ENCODE assay signal across 8 cellular contexts in the genomic region with DNA sequence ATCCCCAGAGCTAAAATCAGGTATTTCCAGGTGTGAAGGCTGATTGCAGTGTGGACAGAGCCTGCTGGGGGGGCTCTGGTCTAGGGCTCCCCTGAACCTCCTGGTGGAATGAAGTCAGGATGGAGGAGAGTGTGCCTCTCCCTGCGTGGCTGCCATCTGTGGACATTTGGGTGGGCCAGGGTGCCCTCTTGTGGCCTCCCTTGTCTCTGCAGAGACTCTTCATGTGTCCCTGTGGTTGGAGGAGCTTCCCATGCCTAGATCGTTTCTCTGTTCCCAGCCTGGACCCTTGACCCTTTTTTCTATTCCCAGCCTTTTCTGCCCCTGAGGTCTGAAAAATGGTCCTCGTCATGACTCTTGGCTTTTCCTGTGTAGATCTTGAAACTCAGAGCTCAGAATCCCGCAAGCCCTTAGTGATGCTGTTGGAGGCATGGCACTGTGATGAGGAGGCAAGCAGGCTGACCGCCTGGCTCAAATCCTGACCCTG. TPM values are rescaled to one million over a fixed set of nuclear protein-coding genes. Genes with fewer than 3 reads are reported as not detected.
DNase-seq lines count a peak whose midpoint lies in the region; TF ChIP-seq lines count a peak whose summit lies in the region.

No MANE protein-coding gene starts in this region.

- intact Hi-C loops in activated T-helper 2 cell treated with anti-CD3 and anti-CD28 coated beads, Interferon-gamma antibody, Interleukin-2, Interleukin-4, amounts not matched to agents 10 μg/mL and 5 μg/mL and 100 μg/mL, durations not matched to agents 14 hours and 24 hours and 36 hours (cut with micrococcal nuclease) = loop anchor here (2.0 to 5.0 kb wide), 2 partner anchors 104 to 291 kb away; no protein-coding TSS in a partner anchor

- no peaks in the 10 kb centered on the region for H3K9me3 ChIP-seq in endodermal cell (ENCODE audit: control insufficient read depth, low read length)

- no peak overlapping the region for H3K9ac ChIP-seq in endodermal cell (ENCODE audit: extremely low read depth, low read length, poor library complexity, severe bottlenecking)

- H3K27me3 Mint-ChIP-seq in activated CD4-positive, alpha-beta memory T cell treated with anti-CD3 and anti-CD28 coated beads, Interleukin-2, amount 10 ng/mL, durations not matched to agents 7 days and 5 days = no peaks in the 10 kb centered on the region
- peaks cover under 1% of the 10 kb centered on the region for H3K27me3 Mint-ChIP-seq in endodermal cell (ENCODE audit: insufficient read depth)
- peaks cover 3% of the 10 kb centered on the region for H3K27me3 Mint-ChIP-seq in activated T-helper 2 cell treated with anti-CD3 and anti-CD28 coated beads, Interferon-gamma antibody, Interleukin-2, Interleukin-4, amounts not matched to agents 10 μg/mL and 5 μg/mL and 100 μg/mL, durations not matched to agents 14 hours and 24 hours and 36 hours (ENCODE audit: low read depth)

- CTCF ChIA-PET in activated CD4-positive, alpha-beta memory T cell treated with anti-CD3 and anti-CD28 coated beads, Interleukin-2, amount 10 ng/mL, durations not matched to agents 7 days and 5 days (lab: Charles Lee) = interaction anchor here (0.6 to 3.9 kb wide), 13 partner anchors 9 to 359 kb away, joined by 3 to 22 read pairs (median 3); no protein-coding TSS in a partner anchor

- no peaks in the 10 kb centered on the region for H3K4me1 ChIP-seq in endodermal cell (ENCODE audit: control insufficient read depth, insufficient read depth, low read length)

- H3K27ac Mint-ChIP-seq in activated CD4-positive, alpha-beta memory T cell treated with anti-CD3 and anti-CD28 coated beads, Interleukin-2, amount 10 ng/mL, durations not matched to agents 7 days and 5 days = no peak overlapping the region
- no peak overlapping the region for H3K27ac Mint-ChIP-seq in endodermal cell
- H3K27ac Mint-ChIP-seq in activated T-helper 2 cell treated with anti-CD3 and anti-CD28 coated beads, Interferon-gamma antibody, Interleukin-2, Interleukin-4, amounts not matched to agents 10 μg/mL and 5 μg/mL and 100 μg/mL, durations not matched to agents 14 hours and 24 hours and 36 hours = no peak overlapping the region

- no peak overlapping the region for H3K4me3 ChIP-seq in endodermal cell (ENCODE audit: low read length)

- peak; percentile 93 for TF ChIP-seq CTCF in GM12874 (IDR thresholded peaks at IDR 0.05; ENCODE audit: insufficient read depth, low read depth, low read length)
- peak; percentile 91 for TF ChIP-seq CTCF in endodermal cell (conservative IDR thresholded peaks at IDR 0.05)

- DNase-seq in A172 (ENCODE audit: low spot score) (peak; percentile 41), NCI-H345 treated with DMSO at 0.1 percent for 48 hours (lab: John Stamatoyannopoulos, UW; ENCODE audit: unreplicated experiment) (peak; percentile 10), endodermal cell (peak; percentile 89), myocyte (ENCODE audit: low read depth) (peak; percentile 59), stromal cell of bone marrow (ENCODE audit: low read depth) (peak; percentile 23)
- DNase-seq in activated CD4-positive, alpha-beta memory T cell treated with anti-CD3 and anti-CD28 coated beads, Interleukin-2, amount 10 ng/mL, durations not matched to agents 7 days and 5 days = peak; percentile 57
- DNase-seq in activated T-helper 2 cell treated with anti-CD3 and anti-CD28 coated beads, Interferon-gamma antibody, Interleukin-2, Interleukin-4, amounts not matched to agents 10 μg/mL and 5 μg/mL and 100 μg/mL, durations not matched to agents 14 hours and 24 hours and 36 hours (ENCODE audit: low spot score) = no peak

- POLR2A ChIA-PET in activated CD4-positive, alpha-beta memory T cell treated with anti-CD3 and anti-CD28 coated beads, Interleukin-2, amount 10 ng/mL, durations not matched to agents 7 days and 5 days (lab: Charles Lee) = interaction anchor here (0.7 to 0.9 kb wide), 2 partner anchors 10 to 23 kb away, joined by 3 read pairs; partner anchors contain the start of gene PSMF1

- H3K27me3 ChIP-seq in endodermal cell (ENCODE audit: control insufficient read depth, insufficient read depth, low read length, poor library complexity, severe bottlenecking) = no peaks in the 10 kb centered on the region

- no peak overlapping the region for H3K4me3 Mint-ChIP-seq in activated CD4-positive, alpha-beta memory T cell treated with anti-CD3 and anti-CD28 coated beads, Interleukin-2, amount 10 ng/mL, durations not matched to agents 7 days and 5 days
- H3K4me3 Mint-ChIP-seq in endodermal cell = no peak overlapping the region
- H3K4me3 Mint-ChIP-seq in activated T-helper 2 cell treated with anti-CD3 and anti-CD28 coated beads, Interferon-gamma antibody, Interleukin-2, Interleukin-4, amounts not matched to agents 10 μg/mL and 5 μg/mL and 100 μg/mL, durations not matched to agents 14 hours and 24 hours and 36 hours (ENCODE audit: low read depth) = no peak overlapping the region

- no peaks in the 10 kb centered on the region for H3K9me3 Mint-ChIP-seq in activated CD4-positive, alpha-beta memory T cell treated with anti-CD3 and anti-CD28 coated beads, Interleukin-2, amount 10 ng/mL, durations not matched to agents 7 days and 5 days
- no peaks in the 10 kb centered on the region for H3K9me3 Mint-ChIP-seq in endodermal cell
- H3K9me3 Mint-ChIP-seq in activated T-helper 2 cell treated with anti-CD3 and anti-CD28 coated beads, Interferon-gamma antibody, Interleukin-2, Interleukin-4, amounts not matched to agents 10 μg/mL and 5 μg/mL and 100 μg/mL, durations not matched to agents 14 hours and 24 hours and 36 hours = no peaks in the 10 kb centered on the region

- H3K36me3 ChIP-seq in endodermal cell (ENCODE audit: control insufficient read depth, insufficient read depth, low read length) = no peaks in the 10 kb centered on the region

- no peaks in the 10 kb centered on the region for H3K36me3 Mint-ChIP-seq in activated CD4-positive, alpha-beta memory T cell treated with anti-CD3 and anti-CD28 coated beads, Interleukin-2, amount 10 ng/mL, durations not matched to agents 7 days and 5 days (ENCODE audit: low read depth)
- H3K36me3 Mint-ChIP-seq in endodermal cell (ENCODE audit: low read depth) = no peaks in the 10 kb centered on the region
- H3K36me3 Mint-ChIP-seq in activated T-helper 2 cell treated with anti-CD3 and anti-CD28 coated beads, Interferon-gamma antibody, Interleukin-2, Interleukin-4, amounts not matched to agents 10 μg/mL and 5 μg/mL and 100 μg/mL, durations not matched to agents 14 hours and 24 hours and 36 hours (ENCODE audit: low read depth) = no peaks in the 10 kb centered on the region

- no peaks in the 10 kb centered on the region for H3K4me1 Mint-ChIP-seq in activated CD4-positive, alpha-beta memory T cell treated with anti-CD3 and anti-CD28 coated beads, Interleukin-2, amount 10 ng/mL, durations not matched to agents 7 days and 5 days
- no peaks in the 10 kb centered on the region for H3K4me1 Mint-ChIP-seq in endodermal cell
- H3K4me1 Mint-ChIP-seq in activated T-helper 2 cell treated with anti-CD3 and anti-CD28 coated beads, Interferon-gamma antibody, Interleukin-2, Interleukin-4, amounts not matched to agents 10 μg/mL and 5 μg/mL and 100 μg/mL, durations not matched to agents 14 hours and 24 hours and 36 hours (ENCODE audit: low read depth) = no peaks in the 10 kb centered on the region

- H3K27ac ChIP-seq in endodermal cell (ENCODE audit: low read depth, low read length) = no peak overlapping the region

- 49 to 54% methylated on average over 3 to 5 of the region's 5 CpGs for WGBS in endodermal cell (ENCODE audit: insufficient coverage in 1 of 2, insufficient read length in 1 of 2), 2 experiments

RNA-seq across cellular contexts. Expression of gene PSMF1, which starts 9.9 kb away (rescaled TPM):
- total RNA-seq in A172 (2014; rRNA removed; shearing (Covaris generic)) = 63.9 and 90.5 TPM in 2 replicates
- total RNA-seq in activated CD4-positive, alpha-beta memory T cell treated with anti-CD3 and anti-CD28 coated beads, Interleukin-2, amount 10 ng/mL, durations not matched to agents 7 days and 5 days = 100 to 1,000 TPM; 145 TPM
- 10 to 100 TPM; 72.5 to 84.7 TPM for total RNA-seq in endodermal cell
- 57.3 TPM for polyA plus RNA-seq in endodermal cell (2013, experiment 1 of 2)
- 52.1 TPM for polyA plus RNA-seq in endodermal cell (2013, experiment 2 of 2)
- 126 and 131 TPM in 2 replicates for total RNA-seq in myocyte
- 146 TPM for polyA plus RNA-seq in myocyte (2012)
- total RNA-seq in activated T-helper 2 cell treated with anti-CD3 and anti-CD28 coated beads, Interferon-gamma antibody, Interleukin-2, Interleukin-4, amounts not matched to agents 10 μg/mL and 5 μg/mL and 100 μg/mL, durations not matched to agents 14 hours and 24 hours and 36 hours = 175 and 182 TPM in 2 replicates
